ENCODE assay signal across 1 cellular context in the genomic region with DNA sequence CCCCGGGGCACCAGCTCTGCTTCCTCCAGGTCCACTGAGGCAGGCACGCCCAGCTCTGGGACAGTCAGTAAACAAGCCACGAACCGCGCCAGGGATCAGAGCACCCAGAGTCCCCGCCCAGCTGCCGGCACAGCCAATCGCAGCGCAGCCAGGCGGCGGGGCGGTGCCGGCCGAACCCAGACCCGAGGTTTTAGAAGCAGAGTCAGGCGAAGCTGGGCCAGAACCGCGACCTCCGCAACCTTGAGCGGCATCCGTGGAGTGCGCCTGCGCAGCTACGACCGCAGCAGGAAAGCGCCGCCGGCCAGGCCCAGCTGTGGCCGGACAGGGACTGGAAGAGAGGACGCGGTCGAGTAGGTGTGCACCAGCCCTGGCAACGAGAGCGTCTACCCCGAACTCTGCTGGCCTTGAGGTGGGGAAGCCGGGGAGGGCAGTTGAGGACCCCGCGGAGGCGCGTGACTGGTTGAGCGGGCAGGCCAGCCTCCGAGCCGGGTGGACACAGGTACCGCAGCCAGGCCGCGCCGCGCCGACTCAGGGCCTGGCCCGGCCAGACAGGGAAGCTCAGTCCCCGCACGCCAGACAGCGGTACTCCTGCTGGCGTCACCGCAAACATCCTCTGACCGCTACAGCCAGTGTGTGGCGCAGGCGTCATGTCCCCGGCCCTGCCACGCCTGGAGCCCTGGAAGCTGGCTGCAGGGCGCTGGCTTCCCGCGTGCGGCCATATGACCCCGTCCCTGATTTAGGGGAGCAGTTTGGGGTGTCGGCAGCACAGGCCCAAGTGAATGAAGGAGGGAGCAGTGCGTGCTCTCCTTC.
TF ChIP-seq lines count a peak whose summit lies in the region.

A gene (plus strand): TSS at position 220 of the 810 bp plus-strand sequence. CDS start 1,485 bp downstream, outside the sequence.

TF ChIP-seq in HepG2, 621 proteins besides CTCF, POLR2A, EP300 and RAD21 (continued from another document and continues in another):
- TF ChIP-seq, protein P1, sequence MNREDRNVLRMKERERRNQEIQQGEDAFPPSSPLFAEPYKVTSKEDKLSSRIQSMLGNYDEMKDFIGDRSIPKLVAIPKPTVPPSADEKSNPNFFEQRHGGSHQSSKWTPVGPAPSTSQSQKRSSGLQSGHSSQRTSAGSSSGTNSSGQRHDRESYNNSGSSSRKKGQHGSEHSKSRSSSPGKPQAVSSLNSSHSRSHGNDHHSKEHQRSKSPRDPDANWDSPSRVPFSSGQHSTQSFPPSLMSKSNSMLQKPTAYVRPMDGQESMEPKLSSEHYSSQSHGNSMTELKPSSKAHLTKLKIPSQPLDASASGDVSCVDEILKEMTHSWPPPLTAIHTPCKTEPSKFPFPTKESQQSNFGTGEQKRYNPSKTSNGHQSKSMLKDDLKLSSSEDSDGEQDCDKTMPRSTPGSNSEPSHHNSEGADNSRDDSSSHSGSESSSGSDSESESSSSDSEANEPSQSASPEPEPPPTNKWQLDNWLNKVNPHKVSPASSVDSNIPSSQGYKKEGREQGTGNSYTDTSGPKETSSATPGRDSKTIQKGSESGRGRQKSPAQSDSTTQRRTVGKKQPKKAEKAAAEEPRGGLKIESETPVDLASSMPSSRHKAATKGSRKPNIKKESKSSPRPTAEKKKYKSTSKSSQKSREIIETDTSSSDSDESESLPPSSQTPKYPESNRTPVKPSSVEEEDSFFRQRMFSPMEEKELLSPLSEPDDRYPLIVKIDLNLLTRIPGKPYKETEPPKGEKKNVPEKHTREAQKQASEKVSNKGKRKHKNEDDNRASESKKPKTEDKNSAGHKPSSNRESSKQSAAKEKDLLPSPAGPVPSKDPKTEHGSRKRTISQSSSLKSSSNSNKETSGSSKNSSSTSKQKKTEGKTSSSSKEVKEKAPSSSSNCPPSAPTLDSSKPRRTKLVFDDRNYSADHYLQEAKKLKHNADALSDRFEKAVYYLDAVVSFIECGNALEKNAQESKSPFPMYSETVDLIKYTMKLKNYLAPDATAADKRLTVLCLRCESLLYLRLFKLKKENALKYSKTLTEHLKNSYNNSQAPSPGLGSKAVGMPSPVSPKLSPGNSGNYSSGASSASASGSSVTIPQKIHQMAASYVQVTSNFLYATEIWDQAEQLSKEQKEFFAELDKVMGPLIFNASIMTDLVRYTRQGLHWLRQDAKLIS (CRISPR knock-in tag; IDR thresholded peaks at IDR 0.05), result no peak
- TF ChIP-seq ZNF24 (IDR thresholded peaks at IDR 0.05) (no peak), ZFX (CRISPR knock-in tag; IDR thresholded peaks at IDR 0.05; ENCODE audit: low read depth) (peak; percentile 99), SIN3B (IDR thresholded peaks at IDR 0.05; ENCODE audit: low read length) (no peak), SMARCC2 (IDR thresholded peaks at IDR 0.05) (no peak), NFKBIZ (CRISPR knock-in tag; IDR thresholded peaks at IDR 0.05) (0 out of 2 replicates have a peak, but pooled peaks have one; percentile 17), PHF21A (CRISPR knock-in tag; IDR thresholded peaks at IDR 0.05) (peak; percentile 74; the same call in 1 of the 2 replicates), ZNF333 (CRISPR knock-in tag; IDR thresholded peaks at IDR 0.05; ENCODE audit: borderline replicate concordance) (no peak; the same call in 1 of the 2 replicates), IKZF4 (CRISPR knock-in tag; IDR thresholded peaks at IDR 0.05; ENCODE audit: borderline replicate concordance, low read depth, not compliant biosample characterization) (peak; percentile 77), ZNF354B (CRISPR knock-in tag; IDR thresholded peaks at IDR 0.05) (no peak), GTF2F1 (IDR thresholded peaks at IDR 0.05; ENCODE audit: low read length) (no peak), ZNF577 (CRISPR knock-in tag; IDR thresholded peaks at IDR 0.05; ENCODE audit: borderline replicate concordance, low read depth) (0 out of 2 replicates have a peak, but pooled peaks have one; percentile 69), CEBPG (CRISPR knock-in tag; IDR thresholded peaks at IDR 0.05) (no peak), ZNF12 (CRISPR knock-in tag; IDR thresholded peaks at IDR 0.05) (peak; percentile 65; the same call in 1 of the 2 replicates), IKZF1 (IDR thresholded peaks at IDR 0.05) (no peak), POGZ (CRISPR knock-in tag; IDR thresholded peaks at IDR 0.05) (peak; percentile 59; the same call in 1 of the 2 replicates), GATAD1 (CRISPR knock-in tag; IDR thresholded peaks at IDR 0.05) (peak; percentile 44; the same call in 1 of the 2 replicates), ARNTL (CRISPR knock-in tag; IDR thresholded peaks at IDR 0.05) (peak; percentile 47; the same call in 1 of the 2 replicates), ZNF143 (CRISPR knock-in tag; IDR thresholded peaks at IDR 0.05) (peak; percentile 48; the same call in 1 of the 2 replicates), ZC3H13 (CRISPR knock-in tag; IDR thresholded peaks at IDR 0.05) (no peak), ZNF557 (CRISPR knock-in tag; IDR thresholded peaks at IDR 0.05) (no peak; the same call in 1 of the 2 replicates), ZMYM4 (CRISPR knock-in tag; IDR thresholded peaks at IDR 0.05) (peak; percentile 70; the same call in 1 of the 2 replicates), SSRP1 (CRISPR knock-in tag; IDR thresholded peaks at IDR 0.05) (no peak), ZMAT3 (CRISPR knock-in tag; conservative IDR thresholded peaks at IDR 0.05) (peak; percentile 81), HES4 (CRISPR knock-in tag; IDR thresholded peaks at IDR 0.05; ENCODE audit: borderline replicate concordance) (peak; percentile 68), ZNF781 (CRISPR knock-in tag; IDR thresholded peaks at IDR 0.05; ENCODE audit: borderline replicate concordance, not compliant biosample characterization) (peak; percentile 83), MED8 (CRISPR knock-in tag; IDR thresholded peaks at IDR 0.05; ENCODE audit: insufficient replicate concordance) (no peak), ZFP36L2 (CRISPR knock-in tag; IDR thresholded peaks at IDR 0.05) (no peak), FOXK1 (CRISPR knock-in tag; IDR thresholded peaks at IDR 0.05; ENCODE audit: borderline replicate concordance, low read depth) (no peak), ZZZ3 (CRISPR knock-in tag; IDR thresholded peaks at IDR 0.05; ENCODE audit: borderline replicate concordance) (peak; percentile 73; the same call in 1 of the 2 replicates), ZNF678 (CRISPR knock-in tag; IDR thresholded peaks at IDR 0.05) (0 out of 2 replicates have a peak, but pooled peaks have one; percentile 22), SRF (IDR thresholded peaks at IDR 0.05; ENCODE audit: low read depth, low read length) (no peak), MYC (CRISPR knock-in tag; IDR thresholded peaks at IDR 0.05; ENCODE audit: borderline replicate concordance) (peak; percentile 72), ZNF552 (CRISPR knock-in tag; IDR thresholded peaks at IDR 0.05; ENCODE audit: borderline replicate concordance) (peak; percentile 92), ZSCAN25 (CRISPR knock-in tag; IDR thresholded peaks at IDR 0.05) (peak; percentile 54)
- TF ChIP-seq, protein P2, sequence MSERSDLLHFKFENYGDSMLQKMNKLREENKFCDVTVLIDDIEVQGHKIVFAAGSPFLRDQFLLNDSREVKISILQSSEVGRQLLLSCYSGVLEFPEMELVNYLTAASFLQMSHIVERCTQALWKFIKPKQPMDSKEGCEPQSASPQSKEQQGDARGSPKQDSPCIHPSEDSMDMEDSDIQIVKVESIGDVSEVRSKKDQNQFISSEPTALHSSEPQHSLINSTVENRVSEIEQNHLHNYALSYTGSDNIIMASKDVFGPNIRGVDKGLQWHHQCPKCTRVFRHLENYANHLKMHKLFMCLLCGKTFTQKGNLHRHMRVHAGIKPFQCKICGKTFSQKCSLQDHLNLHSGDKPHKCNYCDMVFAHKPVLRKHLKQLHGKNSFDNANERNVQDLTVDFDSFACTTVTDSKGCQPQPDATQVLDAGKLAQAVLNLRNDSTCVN (CRISPR knock-in tag; IDR thresholded peaks at IDR 0.05; ENCODE audit: borderline replicate concordance), result peak; percentile 20
- TF ChIP-seq, protein P3, sequence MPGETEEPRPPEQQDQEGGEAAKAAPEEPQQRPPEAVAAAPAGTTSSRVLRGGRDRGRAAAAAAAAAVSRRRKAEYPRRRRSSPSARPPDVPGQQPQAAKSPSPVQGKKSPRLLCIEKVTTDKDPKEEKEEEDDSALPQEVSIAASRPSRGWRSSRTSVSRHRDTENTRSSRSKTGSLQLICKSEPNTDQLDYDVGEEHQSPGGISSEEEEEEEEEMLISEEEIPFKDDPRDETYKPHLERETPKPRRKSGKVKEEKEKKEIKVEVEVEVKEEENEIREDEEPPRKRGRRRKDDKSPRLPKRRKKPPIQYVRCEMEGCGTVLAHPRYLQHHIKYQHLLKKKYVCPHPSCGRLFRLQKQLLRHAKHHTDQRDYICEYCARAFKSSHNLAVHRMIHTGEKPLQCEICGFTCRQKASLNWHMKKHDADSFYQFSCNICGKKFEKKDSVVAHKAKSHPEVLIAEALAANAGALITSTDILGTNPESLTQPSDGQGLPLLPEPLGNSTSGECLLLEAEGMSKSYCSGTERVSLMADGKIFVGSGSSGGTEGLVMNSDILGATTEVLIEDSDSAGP (CRISPR knock-in tag; IDR thresholded peaks at IDR 0.05; ENCODE audit: borderline replicate concordance), result peak; percentile 90; the same call in 1 of the 2 replicates
- TF ChIP-seq, protein P4, sequence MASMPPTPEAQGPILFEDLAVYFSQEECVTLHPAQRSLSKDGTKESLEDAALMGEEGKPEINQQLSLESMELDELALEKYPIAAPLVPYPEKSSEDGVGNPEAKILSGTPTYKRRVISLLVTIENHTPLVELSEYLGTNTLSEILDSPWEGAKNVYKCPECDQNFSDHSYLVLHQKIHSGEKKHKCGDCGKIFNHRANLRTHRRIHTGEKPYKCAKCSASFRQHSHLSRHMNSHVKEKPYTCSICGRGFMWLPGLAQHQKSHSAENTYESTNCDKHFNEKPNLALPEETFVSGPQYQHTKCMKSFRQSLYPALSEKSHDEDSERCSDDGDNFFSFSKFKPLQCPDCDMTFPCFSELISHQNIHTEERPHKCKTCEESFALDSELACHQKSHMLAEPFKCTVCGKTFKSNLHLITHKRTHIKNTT (CRISPR knock-in tag; IDR thresholded peaks at IDR 0.05), result no peak
- TF ChIP-seq, protein P5, sequence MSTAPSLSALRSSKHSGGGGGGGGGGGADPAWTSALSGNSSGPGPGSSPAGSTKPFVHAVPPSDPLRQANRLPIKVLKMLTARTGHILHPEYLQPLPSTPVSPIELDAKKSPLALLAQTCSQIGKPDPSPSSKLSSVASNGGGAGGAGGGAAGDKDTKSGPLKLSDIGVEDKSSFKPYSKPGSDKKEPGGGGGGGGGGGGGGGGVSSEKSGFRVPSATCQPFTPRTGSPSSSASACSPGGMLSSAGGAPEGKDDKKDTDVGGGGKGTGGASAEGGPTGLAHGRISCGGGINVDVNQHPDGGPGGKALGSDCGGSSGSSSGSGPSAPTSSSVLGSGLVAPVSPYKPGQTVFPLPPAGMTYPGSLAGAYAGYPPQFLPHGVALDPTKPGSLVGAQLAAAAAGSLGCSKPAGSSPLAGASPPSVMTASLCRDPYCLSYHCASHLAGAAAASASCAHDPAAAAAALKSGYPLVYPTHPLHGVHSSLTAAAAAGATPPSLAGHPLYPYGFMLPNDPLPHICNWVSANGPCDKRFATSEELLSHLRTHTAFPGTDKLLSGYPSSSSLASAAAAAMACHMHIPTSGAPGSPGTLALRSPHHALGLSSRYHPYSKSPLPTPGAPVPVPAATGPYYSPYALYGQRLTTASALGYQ (CRISPR knock-in tag; IDR thresholded peaks at IDR 0.05), result peak; percentile 72; the same call in 1 of the 2 replicates
- TF ChIP-seq, protein P6, sequence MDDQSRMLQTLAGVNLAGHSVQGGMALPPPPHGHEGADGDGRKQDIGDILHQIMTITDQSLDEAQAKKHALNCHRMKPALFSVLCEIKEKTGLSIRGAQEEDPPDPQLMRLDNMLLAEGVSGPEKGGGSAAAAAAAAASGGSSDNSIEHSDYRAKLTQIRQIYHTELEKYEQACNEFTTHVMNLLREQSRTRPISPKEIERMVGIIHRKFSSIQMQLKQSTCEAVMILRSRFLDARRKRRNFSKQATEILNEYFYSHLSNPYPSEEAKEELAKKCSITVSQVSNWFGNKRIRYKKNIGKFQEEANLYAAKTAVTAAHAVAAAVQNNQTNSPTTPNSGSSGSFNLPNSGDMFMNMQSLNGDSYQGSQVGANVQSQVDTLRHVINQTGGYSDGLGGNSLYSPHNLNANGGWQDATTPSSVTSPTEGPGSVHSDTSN (CRISPR knock-in tag; IDR thresholded peaks at IDR 0.05; ENCODE audit: borderline replicate concordance), result no peak
- TF ChIP-seq, protein P7, sequence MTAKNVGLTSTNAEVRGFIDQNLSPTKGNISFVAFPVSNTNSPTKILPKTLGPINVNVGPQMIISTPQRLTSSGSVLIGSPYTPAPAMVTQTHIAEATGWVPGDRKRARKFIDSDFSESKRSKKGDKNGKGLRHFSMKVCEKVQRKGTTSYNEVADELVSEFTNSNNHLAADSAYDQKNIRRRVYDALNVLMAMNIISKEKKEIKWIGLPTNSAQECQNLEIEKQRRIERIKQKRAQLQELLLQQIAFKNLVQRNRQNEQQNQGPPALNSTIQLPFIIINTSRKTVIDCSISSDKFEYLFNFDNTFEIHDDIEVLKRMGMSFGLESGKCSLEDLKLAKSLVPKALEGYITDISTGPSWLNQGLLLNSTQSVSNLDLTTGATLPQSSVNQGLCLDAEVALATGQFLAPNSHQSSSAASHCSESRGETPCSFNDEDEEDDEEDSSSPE (CRISPR knock-in tag; IDR thresholded peaks at IDR 0.05), result 0 out of 2 replicates have a peak, but pooled peaks have one; percentile 45
- TF ChIP-seq, protein P8, sequence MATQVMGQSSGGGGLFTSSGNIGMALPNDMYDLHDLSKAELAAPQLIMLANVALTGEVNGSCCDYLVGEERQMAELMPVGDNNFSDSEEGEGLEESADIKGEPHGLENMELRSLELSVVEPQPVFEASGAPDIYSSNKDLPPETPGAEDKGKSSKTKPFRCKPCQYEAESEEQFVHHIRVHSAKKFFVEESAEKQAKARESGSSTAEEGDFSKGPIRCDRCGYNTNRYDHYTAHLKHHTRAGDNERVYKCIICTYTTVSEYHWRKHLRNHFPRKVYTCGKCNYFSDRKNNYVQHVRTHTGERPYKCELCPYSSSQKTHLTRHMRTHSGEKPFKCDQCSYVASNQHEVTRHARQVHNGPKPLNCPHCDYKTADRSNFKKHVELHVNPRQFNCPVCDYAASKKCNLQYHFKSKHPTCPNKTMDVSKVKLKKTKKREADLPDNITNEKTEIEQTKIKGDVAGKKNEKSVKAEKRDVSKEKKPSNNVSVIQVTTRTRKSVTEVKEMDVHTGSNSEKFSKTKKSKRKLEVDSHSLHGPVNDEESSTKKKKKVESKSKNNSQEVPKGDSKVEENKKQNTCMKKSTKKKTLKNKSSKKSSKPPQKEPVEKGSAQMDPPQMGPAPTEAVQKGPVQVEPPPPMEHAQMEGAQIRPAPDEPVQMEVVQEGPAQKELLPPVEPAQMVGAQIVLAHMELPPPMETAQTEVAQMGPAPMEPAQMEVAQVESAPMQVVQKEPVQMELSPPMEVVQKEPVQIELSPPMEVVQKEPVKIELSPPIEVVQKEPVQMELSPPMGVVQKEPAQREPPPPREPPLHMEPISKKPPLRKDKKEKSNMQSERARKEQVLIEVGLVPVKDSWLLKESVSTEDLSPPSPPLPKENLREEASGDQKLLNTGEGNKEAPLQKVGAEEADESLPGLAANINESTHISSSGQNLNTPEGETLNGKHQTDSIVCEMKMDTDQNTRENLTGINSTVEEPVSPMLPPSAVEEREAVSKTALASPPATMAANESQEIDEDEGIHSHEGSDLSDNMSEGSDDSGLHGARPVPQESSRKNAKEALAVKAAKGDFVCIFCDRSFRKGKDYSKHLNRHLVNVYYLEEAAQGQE (IDR thresholded peaks at IDR 0.05; ENCODE audit: borderline replicate concordance in 1 of 2, low read depth in 1 of 2, low read length in 2 of 2), result no peak
- TF ChIP-seq, protein P9, sequence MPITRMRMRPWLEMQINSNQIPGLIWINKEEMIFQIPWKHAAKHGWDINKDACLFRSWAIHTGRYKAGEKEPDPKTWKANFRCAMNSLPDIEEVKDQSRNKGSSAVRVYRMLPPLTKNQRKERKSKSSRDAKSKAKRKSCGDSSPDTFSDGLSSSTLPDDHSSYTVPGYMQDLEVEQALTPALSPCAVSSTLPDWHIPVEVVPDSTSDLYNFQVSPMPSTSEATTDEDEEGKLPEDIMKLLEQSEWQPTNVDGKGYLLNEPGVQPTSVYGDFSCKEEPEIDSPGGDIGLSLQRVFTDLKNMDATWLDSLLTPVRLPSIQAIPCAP (CRISPR knock-in tag; IDR thresholded peaks at IDR 0.05; ENCODE audit: low read depth), result no peak
